Comparison of ENCODE assay signal across 2 cellular contexts in genomic region chr16:84315422-84315821, GRCh38.
TF ChIP-seq lines count a peak whose summit lies in the region.

No MANE protein-coding gene starts in this region.

TF ChIP-seq in A549, 52 proteins besides CTCF, POLR2A, EP300 and RAD21:
- TF ChIP-seq HDAC2 (IDR thresholded peaks at IDR 0.05) (no peak), CHD2 (IDR thresholded peaks at IDR 0.05; ENCODE audit: low read length, partially characterized antibody) (no peak), CEBPB (IDR thresholded peaks at IDR 0.05) (peak; percentile 9 to 50; a peak in 2 of 4 replicates)
TF ChIP-seq in A549: peak in this region for 1.

TF ChIP-seq in HepG2, 621 proteins besides CTCF, POLR2A, EP300 and RAD21:
- TF ChIP-seq FOXA3 (CRISPR knock-in tag; IDR thresholded peaks at IDR 0.05), result peak; percentile 74
- TF ChIP-seq PCBP1 (IDR thresholded peaks at IDR 0.05; ENCODE audit: borderline replicate concordance, low read depth, low read length), result no peak
- no peak for TF ChIP-seq ZNF549 (CRISPR knock-in tag; IDR thresholded peaks at IDR 0.05)
- no peak for TF ChIP-seq ZKSCAN1 (IDR thresholded peaks at IDR 0.05; ENCODE audit: low read length)
- peak; percentile 78 for TF ChIP-seq CEBPG (CRISPR knock-in tag; IDR thresholded peaks at IDR 0.05)
- no peak for TF ChIP-seq ZNF773 (CRISPR knock-in tag; IDR thresholded peaks at IDR 0.05; ENCODE audit: borderline replicate concordance)
- TF ChIP-seq CEBPZ (IDR thresholded peaks at IDR 0.05; ENCODE audit: low read length), result no peak
- TF ChIP-seq CEBPB (IDR thresholded peaks at IDR 0.05; ENCODE audit: borderline replicate concordance, low read depth, low read length), result peak; percentile 87
- TF ChIP-seq PRDM10 (CRISPR knock-in tag; IDR thresholded peaks at IDR 0.05; ENCODE audit: low read depth), result 0 out of 2 replicates have a peak, but pooled peaks have one; percentile 70
- TF ChIP-seq FOXA1 (IDR thresholded peaks at IDR 0.05), result no peak
- TF ChIP-seq FOXA1 (CRISPR knock-in tag; IDR thresholded peaks at IDR 0.05), result peak; percentile 87
